Comparison of ENCODE assay signal across 10 cellular contexts in the genomic region with DNA sequence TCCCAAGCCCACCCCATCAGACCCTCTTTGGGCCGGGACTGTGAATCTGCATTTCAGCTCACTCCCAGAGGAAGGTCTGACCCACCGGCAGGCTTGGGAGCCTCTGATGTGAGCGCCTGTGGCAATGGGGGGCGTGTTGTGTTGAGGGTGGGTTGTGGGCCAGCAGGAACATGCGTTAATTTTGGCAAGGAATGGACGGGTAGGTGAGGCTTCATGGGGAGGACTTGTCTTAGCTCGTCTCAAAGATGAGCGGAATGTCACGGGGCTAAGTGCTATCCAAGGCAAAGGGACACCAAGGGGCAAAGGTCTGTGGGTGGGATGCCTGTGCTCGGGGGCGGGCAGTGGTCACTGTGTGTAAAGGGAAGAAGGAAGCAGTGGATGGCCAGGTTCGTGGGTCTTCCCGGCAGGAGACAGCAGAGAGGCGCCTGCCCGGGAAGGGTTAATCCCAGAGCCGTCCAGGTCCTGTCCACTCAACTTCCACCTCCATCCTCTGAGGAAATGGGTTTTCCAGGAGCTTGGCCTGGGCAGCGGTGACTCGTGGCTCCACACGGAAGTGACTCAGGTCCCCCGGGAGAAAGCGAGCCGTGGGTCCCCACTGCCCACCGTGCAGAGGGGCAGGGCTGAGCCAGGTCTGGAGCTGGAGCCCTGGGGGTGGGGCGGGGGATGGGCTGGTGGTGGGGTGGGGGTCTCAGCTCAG. TPM values are rescaled to one million over a fixed set of nuclear protein-coding genes. Genes with fewer than 3 reads are reported as not detected.
A peak's percentile ranks its signal among the peaks of the same experiment; 100 is the strongest.
DNase-seq lines count a peak whose midpoint lies in the region; ATAC-seq and TF ChIP-seq lines count a peak whose summit lies in the region.
"Had no signal": no experiment of that assay in that cellular context is flagged by ENCODE, and none has a peak within 500 bp of the region (broad histone marks: within the 10 kb centered on the region; RNA-seq: fewer than 3 reads in every experiment).

No MANE protein-coding gene starts in this region.

- peak overlapping the region in 3 of 4 donors; percentile 10 to 43 (median 42) for H3K27ac ChIP-seq in body of pancreas
- H3K27ac ChIP-seq in right cardiac atrium (ENCODE audit: low read length) = peak overlapping the region; percentile 31
- H3K27ac ChIP-seq in skin epidermis = peak overlapping the region in 18 of 21 experiments; percentile 5 to 84 (median 47)

- no peak overlapping the region for H3K4me3 ChIP-seq in body of pancreas
- no peak overlapping the region for H3K4me3 ChIP-seq in right cardiac atrium (ENCODE audit: low read length)
- no peak overlapping the region for H3K4me3 ChIP-seq in skin epidermis
- H3K4me3 ChIP-seq: smooth muscle cell had no signal

- H3K9me3 ChIP-seq in body of pancreas (no peaks in the 10 kb centered on the region), right cardiac atrium (ENCODE audit: control insufficient read depth, low read length) (no peaks in the 10 kb centered on the region)

- 72 to 81% methylated on average over 15 to 24 of the region's 24 CpGs for WGBS in body of pancreas, 2 donors
- 45% methylated on average over 24 of the region's 24 CpGs for WGBS in right cardiac atrium

- H3K9me3 Mint-ChIP-seq in activated T-helper 17 cell treated with anti-CD3 and anti-CD28 coated beads, Interleukin-2, amount 50 U/mL, for 72 hours = no peaks in the 10 kb centered on the region

- no peaks in the 10 kb centered on the region for H3K36me3 Mint-ChIP-seq in activated T-helper 17 cell treated with anti-CD3 and anti-CD28 coated beads, Interleukin-2, amount 50 U/mL, for 72 hours (ENCODE audit: low read depth)

- peaks cover 5 to 6% of the 10 kb centered on the region in 2 donors for H3K36me3 ChIP-seq in body of pancreas (replicated peaks in 1 of 2; ENCODE audit: insufficient read depth in 1 of 2, low read depth in 2 of 2)

- no peaks in the 10 kb centered on the region for H3K27me3 ChIP-seq in body of pancreas
- H3K27me3 ChIP-seq in right cardiac atrium (ENCODE audit: control insufficient read depth, insufficient read depth) = no peaks in the 10 kb centered on the region

- H3K4me1 Mint-ChIP-seq in activated T-helper 17 cell treated with anti-CD3 and anti-CD28 coated beads, Interleukin-2, amount 50 U/mL, for 72 hours = peaks cover 5% of the 10 kb centered on the region

- no peak overlapping the region for H3K4me3 Mint-ChIP-seq in activated T-helper 17 cell treated with anti-CD3 and anti-CD28 coated beads, Interleukin-2, amount 50 U/mL, for 72 hours

- no peak overlapping the region for H3K27ac Mint-ChIP-seq in activated T-helper 17 cell treated with anti-CD3 and anti-CD28 coated beads, Interleukin-2, amount 50 U/mL, for 72 hours

- peak; percentile 10 for DNase-seq in HCEC 1CT
- DNase-seq in body of pancreas = no peak
- DNase-seq in right cardiac atrium = peak; percentile 82 to 86 (median 85)
- DNase-seq in Kasumi-1 (lab: John Stamatoyannopoulos, UW) = no peak
- no peak for DNase-seq in GM19240 (ENCODE audit: insufficient read length, low spot score)
- DNase-seq: stimulated activated naive CD4-positive, alpha-beta T cell treated with Interleukin-2 at 50 U/mL for 16 hours had no signal

- intact Hi-C loops in body of pancreas (cut with DNase I) = loop anchor here (5.0 kb wide), 1 partner anchor 54 kb away; no protein-coding TSS in a partner anchor
- intact Hi-C loops in right cardiac atrium (cut with DNase I) = loop anchor here in 2 of 4 donors (5.0 kb wide), 2 partner anchors 39 to 54 kb away; no protein-coding TSS in a partner anchor

- ATAC-seq in body of pancreas = no peak
- ATAC-seq in right cardiac atrium = peak; percentile 65 to 87
- no peak for ATAC-seq in activated T-helper 17 cell treated with anti-CD3 and anti-CD28 coated beads, Interleukin-2, amount 50 U/mL, for 72 hours (replicated peaks)
- no peak for ATAC-seq in HG03354 (IDR thresholded peaks at IDR 0.05; ENCODE audit: poor library complexity, severe bottlenecking, unreplicated experiment)

- no peak for TF ChIP-seq CTCF in body of pancreas (IDR thresholded peaks at IDR 0.05)

- no peak for TF ChIP-seq POLR2A in body of pancreas (IDR thresholded peaks at IDR 0.05)

- H3K4me1 ChIP-seq in body of pancreas = peaks cover 28% of the 10 kb centered on the region
- peaks cover 6% of the 10 kb centered on the region for H3K4me1 ChIP-seq in right cardiac atrium (ENCODE audit: control insufficient read depth, insufficient read depth, low read length)

- no peaks in the 10 kb centered on the region for H3K27me3 Mint-ChIP-seq in activated T-helper 17 cell treated with anti-CD3 and anti-CD28 coated beads, Interleukin-2, amount 50 U/mL, for 72 hours

RNA-seq across cellular contexts. Expression of a gene that starts 17.4 kb away (rescaled TPM):
- 10 to 100 TPM; 53.7 to 61.6 TPM for total RNA-seq in body of pancreas
- 10 to 100 TPM; 10.2 to 24.1 (median 17.4) TPM for total RNA-seq in right cardiac atrium
- polyA plus RNA-seq in right cardiac atrium = 15.0 TPM
- total RNA-seq in activated T-helper 17 cell treated with anti-CD3 and anti-CD28 coated beads, Interleukin-2, amount 50 U/mL, for 72 hours = 10 to 100 TPM; 10.7 to 34.3 TPM

RNA-seq across cellular contexts. Expression of a gene that starts 22.3 kb away (rescaled TPM):
- total RNA-seq in body of pancreas (1 to 10 TPM; 2.0 to 6.0 TPM), right cardiac atrium (under 1 TPM; 0.11 to 0.66 (median 0.19) TPM)
- 0.11 TPM for polyA plus RNA-seq in right cardiac atrium
- not detected for total RNA-seq in activated T-helper 17 cell treated with anti-CD3 and anti-CD28 coated beads, Interleukin-2, amount 50 U/mL, for 72 hours
- polyA plus RNA-seq: smooth muscle cell had no signal

RNA-seq across cellular contexts. Expression of a gene that starts 48.8 kb away (rescaled TPM):
- total RNA-seq in body of pancreas (1 to 10 TPM in 1 of 2 donors, not detected in 1; 1.3 TPM), right cardiac atrium (not detected)
- not detected for polyA plus RNA-seq in right cardiac atrium
- not detected for total RNA-seq in activated T-helper 17 cell treated with anti-CD3 and anti-CD28 coated beads, Interleukin-2, amount 50 U/mL, for 72 hours
- polyA plus RNA-seq: smooth muscle cell had no signal

Comparison
In these comparisons a context has a peak if more than half of its experiments do, and no peak if none do; other contexts are left out.
1. DNase-seq: peak in HCEC 1CT (single experiment) and right cardiac atrium (3 of 3); none in body of pancreas (0 of 4), Kasumi-1 (0 of 2) and GM19240 (single experiment).
2. ATAC-seq: peak in right cardiac atrium (2 of 2); none in body of pancreas (single experiment), activated T-helper 17 cell treated with anti-CD3 and anti-CD28 coated beads, Interleukin-2, amount 50 U/mL, for 72 hours (single experiment) and HG03354 (single experiment).
3. Peak in every context shown above with its lines, with median percentiles within 50 percentile points of each other: H3K27ac ChIP-seq.